Comparison of ENCODE assay signal across 1 cellular context in the genomic region with DNA sequence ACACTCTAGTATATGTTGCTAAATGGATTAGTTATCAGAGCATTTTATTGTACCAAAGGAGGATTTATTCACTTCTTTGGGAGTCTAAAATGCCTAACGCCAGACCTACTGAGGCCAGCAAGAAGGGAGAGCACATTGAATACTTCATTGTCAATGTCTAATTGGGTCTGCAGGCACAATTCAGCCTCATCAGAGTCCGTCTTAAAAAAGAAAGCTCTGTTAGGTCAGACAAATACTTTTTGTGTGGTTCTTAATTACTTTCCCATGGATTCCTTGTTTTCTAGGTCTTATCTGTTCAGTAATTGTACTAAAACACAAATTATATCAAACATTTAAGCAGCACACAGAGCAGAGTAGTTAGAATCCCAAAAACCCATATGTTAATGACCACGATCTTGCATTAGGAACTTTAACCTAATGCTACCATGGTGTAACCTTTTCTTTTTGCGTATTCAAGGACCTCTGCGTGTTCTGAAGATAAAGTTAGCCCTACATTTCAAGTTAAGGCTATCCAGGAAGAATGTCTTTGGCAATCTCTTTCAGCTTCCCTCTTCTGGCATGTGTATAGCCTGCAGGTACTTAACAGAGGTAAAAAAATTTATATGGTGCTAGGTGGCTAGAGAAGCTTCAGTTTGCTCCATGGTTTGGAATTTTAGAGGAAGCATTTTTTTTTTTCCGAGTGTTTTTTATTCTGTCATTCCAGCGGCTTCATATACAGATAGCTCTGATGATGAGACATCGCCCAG.
TF ChIP-seq lines count a peak whose summit lies in the region.

No MANE protein-coding gene starts in this region.

TF ChIP-seq in H1, 55 proteins besides CTCF, POLR2A, EP300 and RAD21:
- TF ChIP-seq CREB1 (IDR thresholded peaks at IDR 0.05) (no peak), CHD2 (IDR thresholded peaks at IDR 0.05; ENCODE audit: low read length) (no peak), EGR1 (IDR thresholded peaks at IDR 0.05; ENCODE audit: borderline replicate concordance, low read depth, low read length) (no peak), ATF3 (IDR thresholded peaks at IDR 0.05; ENCODE audit: insufficient read depth, low read depth, low read length) (no peak), CBX8 (IDR thresholded peaks at IDR 0.05; ENCODE audit: borderline replicate concordance, low read depth, low read length) (no peak), CBX5 (IDR thresholded peaks at IDR 0.05; ENCODE audit: low read depth, low read length) (no peak), TAF1 (IDR thresholded peaks at IDR 0.05; ENCODE audit: low read depth, low read length) (no peak), JUN (IDR thresholded peaks at IDR 0.05; ENCODE audit: low read depth, low read length) (no peak)
